Comparison of ENCODE assay signal across 8 cellular contexts in genomic region chr15:69523010-69524001, GRCh38.
DNase-seq lines count a peak whose midpoint lies in the region; ATAC-seq, FAIRE-seq and TF ChIP-seq lines count a peak whose summit lies in the region.

No MANE protein-coding gene starts in this region.

- peaks cover 6% of the 10 kb centered on the region; the same call in 1 of the 2 replicates for H4K20me1 ChIP-seq in HepG2 (ENCODE audit: insufficient read depth, low read length)

- TF ChIP-seq EP300 in A549 (IDR thresholded peaks at IDR 0.05) (no peak), HepG2 (IDR thresholded peaks at IDR 0.05; ENCODE audit: low read depth in 2 of 2, low read length in 2 of 2) (no peak), HepG2 (CRISPR knock-in tag; IDR thresholded peaks at IDR 0.05; ENCODE audit: borderline replicate concordance) (no peak)

- CTCF ChIA-PET in A549 (lab: Yijun Ruan, JAX) (interaction anchor here (0.6 to 2.4 kb wide), 39 partner anchors 8 to 1058 kb away, joined by 3 to 11 read pairs (median 3); partner anchors contain the start of gene TLE3), HepG2 (lab: Yijun Ruan, JAX; ENCODE audit: low intra/inter-chr PET ratio, low total read pairs) (interaction anchor here (1.1 kb wide), 1 partner anchor 965 kb away, joined by 3 read pairs; no protein-coding TSS in a partner anchor)

- TF ChIP-seq CTCF in A549 (IDR thresholded peaks at IDR 0.05) (peak; percentile 91), HepG2 (CRISPR knock-in tag; IDR thresholded peaks at IDR 0.05) (peak; percentile 74)

- peaks cover 9 to 64% of the 10 kb centered on the region in 2 experiments for H3K27me3 ChIP-seq in HepG2 (ENCODE audit: control insufficient read depth in 1 of 2, insufficient read depth in 2 of 2, low read length in 2 of 2)

- no peaks in the 10 kb centered on the region for H3K36me3 ChIP-seq in HepG2 (replicated peaks in 1 of 2; ENCODE audit: control insufficient read depth in 1 of 2, insufficient read depth in 2 of 2, low read length in 2 of 2)

- no peaks in the 10 kb centered on the region for H3K79me2 ChIP-seq in HepG2 (ENCODE audit: insufficient read depth, low read length)

- in situ Hi-C loops in HepG2 (cut with HindIII; ENCODE audit: extremely low pct_ligation_motif_present, low pct_unique_long_range_greater_than_20kb): no loop called here

- H3K9ac ChIP-seq in HepG2 (ENCODE audit: insufficient read depth, low read depth, low read length): no peak overlapping the region

- TF ChIP-seq POLR2A in A549 (IDR thresholded peaks at IDR 0.05; ENCODE audit: low read length) (no peak), HepG2 (IDR thresholded peaks at IDR 0.05; ENCODE audit: insufficient read depth in 1 of 2, low read depth in 2 of 2, low read length in 2 of 2) (no peak)

- POLR2A ChIA-PET in A549 (lab: Yijun Ruan, JAX): no interaction called here
- POLR2A ChIA-PET in HepG2 (lab: Yijun Ruan, JAX): no interaction called here

- FAIRE-seq in A549 (lab: Jason Lieb, UNC): peak; percentile 68
- no peak for FAIRE-seq in GM19239 (lab: Jason Lieb, UNC)
- peak; percentile 44 for FAIRE-seq in HepG2 (lab: Jason Lieb, UNC)

- no peak overlapping the region for H3K4me3 ChIP-seq in A549
- H3K4me3 ChIP-seq in HepG2 (replicated peaks in 1 of 3; ENCODE audit: insufficient read depth in 1 of 3, low read depth in 2 of 3, low read length in 3 of 3): no peak overlapping the region

- DNase-seq in A549 (ENCODE audit: low read depth in 1 of 2, low spot score in 1 of 2) (peak; percentile 82), GM19239 (ENCODE audit: insufficient read length, low spot score) (peak; percentile 61), NCI-H2227 (lab: John Stamatoyannopoulos, UW; ENCODE audit: unreplicated experiment) (peak; percentile 52), cerebellum (ENCODE audit: low spot score) (peak; percentile 58), HepG2 (ENCODE audit: low spot score) (peak; percentile 38)
- peak; percentile 45 to 70 for DNase-seq in activated CD4-positive, alpha-beta T cell treated with anti-CD3 and anti-CD28 coated beads for 24 hours (ENCODE audit: low read depth in 2 of 2)
- peak in 2 of 3 donors; percentile 31 to 62 for DNase-seq in stimulated activated CD4-positive, alpha-beta T cell treated with anti-CD3 and anti-CD28 coated beads, TNF-alpha, amount 100 ng/mL, for 1 hour (ENCODE audit: low read depth in 3 of 3, low spot score in 1 of 3)

- H3K9me3 ChIP-seq in A549: no peaks in the 10 kb centered on the region
- no peaks in the 10 kb centered on the region for H3K9me3 ChIP-seq in HepG2 (ENCODE audit: low read length)

- no peak overlapping the region for H3K4me2 ChIP-seq in A549
- no peak overlapping the region for H3K4me2 ChIP-seq in HepG2 (ENCODE audit: low read depth, low read length)

- TF ChIP-seq RAD21 in A549 (conservative IDR thresholded peaks at IDR 0.05 in 1 of 2, IDR thresholded peaks at IDR 0.05 in 1 of 2) (peak; percentile 94 to 96), HepG2 (CRISPR knock-in tag; IDR thresholded peaks at IDR 0.05) (no peak)

- H2AFZ ChIP-seq in HepG2 (ENCODE audit: low read length): no peak overlapping the region

- BruUV-seq in HepG2 (replicated peaks; lab: Mats Ljungman, UMichigan): no TSS peak

- WGBS in A549 (ENCODE audit: missing lambda C conversion rate): 72% methylated on average over 5 of the region's 5 CpGs
- 37% methylated on average over 5 of the region's 5 CpGs for WGBS in HepG2 (ENCODE audit: low lambda C conversion rate)

- H3K4me1 ChIP-seq in A549 (peaks cover 11% of the 10 kb centered on the region; the same call in 2 of the 3 replicates), HepG2 (ENCODE audit: insufficient read depth, low read length) (no peaks in the 10 kb centered on the region)

- intact Hi-C loops in HepG2 (cut with micrococcal nuclease; ENCODE audit: unreplicated experiment): no loop called here

- peak; percentile 86 to 95 for ATAC-seq in A549
- ATAC-seq in HepG2: peak; percentile 70
- no peak for ATAC-seq in HG02623 (IDR thresholded peaks at IDR 0.05; ENCODE audit: unreplicated experiment)

- H3K27ac ChIP-seq in A549 (peak overlapping the region in 1 of 2 experiments; percentile 42; a peak in 3 of 6 replicates), HepG2 (ENCODE audit: extremely low read length, insufficient read depth, low read length) (no peak overlapping the region)

TF ChIP-seq in A549, 52 proteins besides CTCF, POLR2A, EP300 and RAD21:
- peak; percentile 94 for TF ChIP-seq SMC3 (IDR thresholded peaks at IDR 0.05)
- TF ChIP-seq KDM1A (IDR thresholded peaks at IDR 0.05; ENCODE audit: low read depth): peak; percentile 87
- TF ChIP-seq BCL3 (IDR thresholded peaks at IDR 0.05): no peak
- no peak for TF ChIP-seq EHMT2 (IDR thresholded peaks at IDR 0.05; ENCODE audit: low read depth)
- 0 out of 2 replicates have a peak, but pooled peaks have one; percentile 73 for TF ChIP-seq CHD4 (IDR thresholded peaks at IDR 0.05; ENCODE audit: borderline replicate concordance)

TF ChIP-seq in HepG2, 621 proteins besides CTCF, POLR2A, EP300 and RAD21:
- TF ChIP-seq STAG1 (CRISPR knock-in tag; IDR thresholded peaks at IDR 0.05) (peak; percentile 77), ZNF629 (CRISPR knock-in tag; conservative IDR thresholded peaks at IDR 0.05) (peak; percentile 86), AFF4 (CRISPR knock-in tag; IDR thresholded peaks at IDR 0.05) (no peak), SMC3 (IDR thresholded peaks at IDR 0.05; ENCODE audit: low read length) (peak; percentile 69; the same call in 1 of the 2 replicates)
TF ChIP-seq in HepG2: peak in this region for 3.

Comparison
In these comparisons a context has a peak if more than half of its experiments do, and no peak if none do; other contexts are left out.
1. Of the 38 proteins assayed by ChIP-seq in both HepG2 and A549: peak only in HepG2: none; only in A549: CHD4, KDM1A and RAD21; in both: CTCF and SMC3; in neither: 33.